In the genomic region with DNA sequence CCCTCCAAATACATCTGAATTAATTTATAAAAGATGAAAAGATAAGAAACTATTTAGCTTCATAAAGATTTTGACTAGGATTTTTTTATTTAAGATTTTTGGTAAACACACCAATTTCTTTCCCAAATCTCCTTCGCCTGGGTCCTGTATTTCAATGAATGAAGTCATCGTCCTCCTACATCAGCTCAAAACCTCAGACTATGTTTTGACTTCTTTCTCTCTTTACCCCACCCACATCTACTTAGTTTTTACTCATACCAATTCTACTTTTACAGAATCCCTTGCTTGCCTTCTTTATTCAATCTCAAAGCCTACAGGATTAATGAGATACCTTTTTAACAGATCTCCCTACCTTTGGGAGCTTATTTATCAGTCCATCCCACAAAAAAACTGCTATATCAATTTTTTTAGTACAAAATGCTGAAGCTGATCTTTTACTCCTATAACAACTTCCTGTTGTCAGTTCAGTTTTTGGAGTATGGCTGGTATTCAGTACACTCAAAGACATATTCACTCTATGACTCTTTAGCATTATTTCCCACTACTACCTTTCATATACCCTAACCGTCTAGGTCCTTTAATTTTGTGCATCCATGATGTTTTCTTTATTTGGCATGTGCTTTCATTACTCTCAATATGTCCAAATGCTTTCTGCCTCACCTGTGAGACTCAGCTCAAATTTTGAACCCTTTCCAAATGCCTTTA, we compare ENCODE assay signal across 28 cellular contexts. TPM values are rescaled to one million over a fixed set of nuclear protein-coding genes. Genes with fewer than 3 reads are reported as not detected.
DNase-seq lines count a peak whose midpoint lies in the region; ATAC-seq, FAIRE-seq and TF ChIP-seq lines count a peak whose summit lies in the region.
"Had no signal": no experiment of that assay in that cellular context is flagged by ENCODE, and none has a peak within 500 bp of the region (broad histone marks: within the 10 kb centered on the region; RNA-seq: fewer than 3 reads in every experiment).

No MANE protein-coding gene starts in this region.

- H2AFZ ChIP-seq in smooth muscle cell (ENCODE audit: low read depth) = peak overlapping the region; percentile 28

- H3K36me3 ChIP-seq in smooth muscle cell (ENCODE audit: low read depth) = no peaks in the 10 kb centered on the region
- H3K36me3 ChIP-seq: cardiac muscle cell, ovary, right atrium auricular region, SJCRH30, thoracic aorta had no signal

- ATAC-seq in activated T-cell treated with anti-CD3 and anti-CD28 coated beads, Interleukin-2, amount 50 U/mL, for 4 hours = peak; percentile 48 to 82
- ATAC-seq: stimulated activated naive CD8-positive, alpha-beta T cell treated with anti-CD3 and anti-CD28 coated beads, Interleukin-15, amount 100 ng/mL, for 72 hours had no signal

- no peaks in the 10 kb centered on the region for H3F3A ChIP-seq in smooth muscle cell (ENCODE audit: low read depth)

- H3K4me3 Mint-ChIP-seq in activated T-cell treated with anti-CD3 and anti-CD28 coated beads, Interleukin-2, amount 50 U/mL, for 4 hours = no peak overlapping the region
- H3K4me3 Mint-ChIP-seq: activated naive CD8-positive, alpha-beta T cell treated with anti-CD3 and anti-CD28 coated beads for 36 hours; B cell; CD8-positive, alpha-beta memory T cell; memory B cell; stimulated activated naive CD8-positive, alpha-beta T cell treated with anti-CD3 and anti-CD28 coated beads, Interleukin-15, amount 100 ng/mL, for 72 hours had no signal

- H3K9ac ChIP-seq in smooth muscle cell (ENCODE audit: low read depth) = peak overlapping the region; percentile 32

- H3K4me2 ChIP-seq in smooth muscle cell = peak overlapping the region; percentile 49

- no peaks in the 10 kb centered on the region for H3K27me3 Mint-ChIP-seq in activated T-cell treated with anti-CD3 and anti-CD28 coated beads, Interleukin-2, amount 50 U/mL, for 4 hours (ENCODE audit: low read depth)
- H3K27me3 Mint-ChIP-seq: activated naive CD8-positive, alpha-beta T cell treated with anti-CD3 and anti-CD28 coated beads for 36 hours; B cell; stimulated activated naive CD8-positive, alpha-beta T cell treated with anti-CD3 and anti-CD28 coated beads, Interleukin-15, amount 100 ng/mL, for 72 hours had no signal

- no peak overlapping the region for H3K4me3 ChIP-seq in epithelial cell of esophagus (ENCODE audit: low read length)
- H3K4me3 ChIP-seq in smooth muscle cell = no peak overlapping the region
- H3K4me3 ChIP-seq: cardiac muscle cell, ovary, right atrium auricular region, SJCRH30, thoracic aorta had no signal

- TF ChIP-seq CTCF in epithelial cell of esophagus (IDR thresholded peaks at IDR 0.05; ENCODE audit: insufficient read depth, low read depth, low read length, missing control alignments) (no peak), smooth muscle cell (IDR thresholded peaks at IDR 0.05; ENCODE audit: borderline replicate concordance, insufficient read depth, poor library complexity, severe bottlenecking) (no peak)

- H3K36me3 Mint-ChIP-seq in activated T-cell treated with anti-CD3 and anti-CD28 coated beads, Interleukin-2, amount 50 U/mL, for 4 hours (ENCODE audit: insufficient read depth) = peaks cover 3% of the 10 kb centered on the region

- H4K20me1 ChIP-seq in smooth muscle cell (ENCODE audit: low read depth) = no peaks in the 10 kb centered on the region

- peaks cover 3% of the 10 kb centered on the region for H3K4me1 ChIP-seq in smooth muscle cell (ENCODE audit: low read depth)
- H3K4me1 ChIP-seq: right atrium auricular region had no signal

- DNase-seq in activated T-cell treated with anti-CD3 and anti-CD28 coated beads, Interleukin-2, amount 50 U/mL, for 4 hours = no peak
- no peak for DNase-seq in activated T-cell treated with anti-CD3 and anti-CD28 coated beads for 4 hours
- DNase-seq in HTR-8/SVneo (ENCODE audit: insufficient read length, low spot score) = no peak
- peak; percentile 29 for DNase-seq in epithelial cell of esophagus (ENCODE audit: low read depth)
- no peak for DNase-seq in smooth muscle cell (lab: John Stamatoyannopoulos, UW; ENCODE audit: unreplicated experiment)
- DNase-seq in KG1 (lab: John Stamatoyannopoulos, UW) = no peak
- DNase-seq in NCI-H526 treated with DMSO at 0.1 percent for 48 hours (lab: John Stamatoyannopoulos, UW) = no peak
- no peak for DNase-seq in NOMO-1 (lab: John Stamatoyannopoulos, UW; ENCODE audit: unreplicated experiment in 2 of 2)
- DNase-seq: activated CD4-positive, alpha-beta T cell treated with anti-CD3 and anti-CD28 coated beads, Interleukin-2, amount 50 U/mL, for 4 hours; activated effector memory CD4-positive, alpha-beta T cell treated with anti-CD3 and anti-CD28 coated beads, Interleukin-2, amount 50 U/mL, for 16 hours; activated naive CD8-positive, alpha-beta T cell treated with anti-CD3 and anti-CD28 coated beads for 36 hours; anterior cingulate cortex; CD8-positive, alpha-beta memory T cell; H7; Karpas-422; ovary; stimulated activated CD4-positive, alpha-beta T cell treated with anti-CD3 and anti-CD28 coated beads, Interleukin-1b, Interleukin-23, amount 100 ng/mL, for 48 hours; stimulated activated naive CD8-positive, alpha-beta T cell treated with anti-CD3 and anti-CD28 coated beads, Interleukin-15, amount 100 ng/mL, for 72 hours had no signal

- no peaks in the 10 kb centered on the region for H3K9me3 ChIP-seq in smooth muscle cell (replicated peaks; ENCODE audit: low read depth)
- H3K9me3 ChIP-seq: ovary, right atrium auricular region, SJCRH30, thoracic aorta had no signal

- FAIRE-seq in HTR-8/SVneo (lab: Jason Lieb, UNC) = peak; percentile 80
- FAIRE-seq: colon, GM12891, urothelium cell line had no signal

- H3K27me3 ChIP-seq in smooth muscle cell (ENCODE audit: low read depth) = no peaks in the 10 kb centered on the region
- H3K27me3 ChIP-seq: cardiac muscle cell, ovary, right atrium auricular region, SJCRH30 had no signal

- H3K9me3 Mint-ChIP-seq in activated T-cell treated with anti-CD3 and anti-CD28 coated beads, Interleukin-2, amount 50 U/mL, for 4 hours = no peaks in the 10 kb centered on the region
- H3K9me3 Mint-ChIP-seq: CD8-positive, alpha-beta memory T cell had no signal

- H3K4me1 Mint-ChIP-seq in activated T-cell treated with anti-CD3 and anti-CD28 coated beads, Interleukin-2, amount 50 U/mL, for 4 hours (ENCODE audit: low read depth) = peaks cover 10% of the 10 kb centered on the region
- H3K4me1 Mint-ChIP-seq: B cell, memory B cell had no signal

- no peaks in the 10 kb centered on the region for H3K79me2 ChIP-seq in smooth muscle cell (ENCODE audit: low read depth)

- whole genome bisulfite sequencing in smooth muscle cell (ENCODE audit: low lambda C conversion rate) = 44% methylated on average over 3 of the region's 3 CpGs

- peak overlapping the region; percentile 84 for H3K27ac ChIP-seq in smooth muscle cell (ENCODE audit: low read depth)
- H3K27ac ChIP-seq: cardiac muscle cell, HL-60, ovary, right atrium auricular region, SJCRH30, thoracic aorta had no signal

RNA-seq across cellular contexts. Expression of a gene that starts 18.7 kb away (rescaled TPM):
- 10 to 100 TPM; 17.8 to 18.2 (median 18.1) TPM for total RNA-seq in activated T-cell treated with anti-CD3 and anti-CD28 coated beads, Interleukin-2, amount 50 U/mL, for 4 hours
- total RNA-seq in smooth muscle cell = 20.1 and 25.4 TPM in 2 replicates
- 21.2 and 23.7 TPM in 2 replicates for polyA plus RNA-seq in smooth muscle cell
